In genomic region chr11:59822989-59823566, GRCh38 we compare ENCODE assay signal across 1 cellular context.
TF ChIP-seq lines count a peak whose summit lies in the region.

No MANE protein-coding gene starts in this region.

TF ChIP-seq in GM12878, 131 proteins besides CTCF, POLR2A, EP300 and RAD21 (continued from another document):
- TF ChIP-seq POU2F2 (IDR thresholded peaks at IDR 0.05; ENCODE audit: borderline replicate concordance, low read depth, low read length) (peak; percentile 58; the same call in 1 of the 3 replicates), ATF7 (IDR thresholded peaks at IDR 0.05; ENCODE audit: low read depth) (peak; percentile 33; the same call in 1 of the 2 replicates), GABPA (IDR thresholded peaks at IDR 0.05; ENCODE audit: low read depth) (no peak), CREM (IDR thresholded peaks at IDR 0.05; ENCODE audit: low read depth) (0 out of 2 replicates have a peak, but pooled peaks have one; percentile 11), SMC3 (IDR thresholded peaks at IDR 0.05; ENCODE audit: borderline replicate concordance, low read length) (peak; percentile 64; the same call in 1 of the 2 replicates), MTA2 (IDR thresholded peaks at IDR 0.05; ENCODE audit: low read depth) (peak; percentile 13; the same call in 1 of the 2 replicates), NR2C2 (IDR thresholded peaks at IDR 0.05; ENCODE audit: borderline replicate concordance, control insufficient read depth, insufficient read length, low read depth) (no peak), SREBF2 (IDR thresholded peaks at IDR 0.05; ENCODE audit: low read length) (no peak), CBFB (IDR thresholded peaks at IDR 0.05; ENCODE audit: low read depth) (no peak), FOXM1 (IDR thresholded peaks at IDR 0.05; ENCODE audit: low read depth, low read length) (peak; percentile 28; the same call in 1 of the 2 replicates), E4F1 (IDR thresholded peaks at IDR 0.05; ENCODE audit: borderline replicate concordance, partially characterized antibody) (no peak), RUNX3 (IDR thresholded peaks at IDR 0.05; ENCODE audit: low read length) (peak; percentile 51; the same call in 1 of the 2 replicates)
- TF ChIP-seq, protein P1, sequence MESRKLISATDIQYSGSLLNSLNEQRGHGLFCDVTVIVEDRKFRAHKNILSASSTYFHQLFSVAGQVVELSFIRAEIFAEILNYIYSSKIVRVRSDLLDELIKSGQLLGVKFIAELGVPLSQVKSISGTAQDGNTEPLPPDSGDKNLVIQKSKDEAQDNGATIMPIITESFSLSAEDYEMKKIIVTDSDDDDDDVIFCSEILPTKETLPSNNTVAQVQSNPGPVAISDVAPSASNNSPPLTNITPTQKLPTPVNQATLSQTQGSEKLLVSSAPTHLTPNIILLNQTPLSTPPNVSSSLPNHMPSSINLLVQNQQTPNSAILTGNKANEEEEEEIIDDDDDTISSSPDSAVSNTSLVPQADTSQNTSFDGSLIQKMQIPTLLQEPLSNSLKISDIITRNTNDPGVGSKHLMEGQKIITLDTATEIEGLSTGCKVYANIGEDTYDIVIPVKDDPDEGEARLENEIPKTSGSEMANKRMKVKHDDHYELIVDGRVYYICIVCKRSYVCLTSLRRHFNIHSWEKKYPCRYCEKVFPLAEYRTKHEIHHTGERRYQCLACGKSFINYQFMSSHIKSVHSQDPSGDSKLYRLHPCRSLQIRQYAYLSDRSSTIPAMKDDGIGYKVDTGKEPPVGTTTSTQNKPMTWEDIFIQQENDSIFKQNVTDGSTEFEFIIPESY (IDR thresholded peaks at IDR 0.05): no peak
